11 cellular contexts compared by ENCODE assay signal in genomic region chr3:31555204-31555603, GRCh38.
"Had no signal": no experiment of that assay in that cellular context is flagged by ENCODE, and none has a peak within 500 bp of the region (broad histone marks: within the 10 kb centered on the region; RNA-seq: fewer than 3 reads in every experiment).

No MANE protein-coding gene starts in this region.

- H3K36me3 ChIP-seq: heart left ventricle, stomach, suprapubic skin, tibial nerve had no signal

- DNase-seq: activated B cell treated with CpG ODN at 0.5 μM for 24 hours; activated CD4-positive, alpha-beta T cell treated with anti-CD3 and anti-CD28 coated beads for 4 hours; activated naive CD4-positive, alpha-beta T cell treated with Interleukin-2 at 50 U/mL for 16 hours; activated T-cell treated with anti-CD3 and anti-CD28 coated beads, Interleukin-2, amount 50 U/mL, for 1 hour; heart left ventricle; mucosa of descending colon; retina; stomach had no signal

- H3K4me3 ChIP-seq: heart left ventricle, mucosa of descending colon, stomach, suprapubic skin, tibial nerve had no signal

- H3K4me3 Mint-ChIP-seq: activated B cell treated with CpG ODN at 0.5 μM for 24 hours had no signal

- H3K27ac Mint-ChIP-seq: activated B cell treated with CpG ODN at 0.5 μM for 24 hours had no signal

- ATAC-seq: heart left ventricle, mucosa of descending colon had no signal

- H3K27me3 ChIP-seq: heart left ventricle, stomach, suprapubic skin, tibial nerve had no signal

- H3K27me3 Mint-ChIP-seq: activated B cell treated with CpG ODN at 0.5 μM for 24 hours had no signal

- H3K9me3 ChIP-seq: stomach, suprapubic skin had no signal

- H3K27ac ChIP-seq: epithelial cell of prostate, heart left ventricle, stomach, suprapubic skin, tibial nerve had no signal
